In genomic region chr1:44034976-44035716, GRCh38 we compare ENCODE assay signal across 15 cellular contexts. TPM values are rescaled to one million over a fixed set of nuclear protein-coding genes. Genes with fewer than 3 reads are reported as not detected.
DNase-seq lines count a peak whose midpoint lies in the region; ATAC-seq and TF ChIP-seq lines count a peak whose summit lies in the region.
"Had no signal": no experiment of that assay in that cellular context is flagged by ENCODE, and none has a peak within 500 bp of the region (broad histone marks: within the 10 kb centered on the region; RNA-seq: fewer than 3 reads in every experiment).

No MANE protein-coding gene starts in this region.

- H2BK15ac ChIP-seq in neuronal stem cell (ENCODE audit: low read length), result no peak overlapping the region

- H3K4ac ChIP-seq in neuronal stem cell (ENCODE audit: low read length), result no peak overlapping the region

- H3K9me3 ChIP-seq in SK-N-SH, result no peaks in the 10 kb centered on the region
- peaks cover 0 to 1% of the 10 kb centered on the region in 2 donors for H3K9me3 ChIP-seq in neuronal stem cell (replicated peaks in 1 of 2; ENCODE audit: control insufficient read depth in 2 of 2, insufficient read depth in 1 of 2, low read depth in 1 of 2, low read length in 2 of 2)
- H3K9me3 ChIP-seq in upper lobe of right lung, result no peaks in the 10 kb centered on the region
- H3K9me3 ChIP-seq: BLaER1 had no signal

- no peak for TF ChIP-seq RAD21 in SK-N-SH (IDR thresholded peaks at IDR 0.05; ENCODE audit: low read length)

- CTCF ChIA-PET in SK-N-SH (lab: Yijun Ruan, JAX), result interaction anchor here (1.0 to 25.6 kb wide), 13 partner anchors 10 to 506 kb away, joined by 3 to 598 read pairs (median 9); partner anchors contain the start of genes ATP6V0B, CCDC24 and IPO13

- H3K23ac ChIP-seq in neuronal stem cell (ENCODE audit: low read depth, low read length, poor library complexity), result peak overlapping the region; percentile 38

- no peaks in the 10 kb centered on the region for H3K27me3 ChIP-seq in SK-N-SH (ENCODE audit: insufficient read depth)
- H3K27me3 ChIP-seq in dorsolateral prefrontal cortex, result no peaks in the 10 kb centered on the region
- H3K27me3 ChIP-seq in neuronal stem cell (ENCODE audit: control insufficient read depth in 3 of 3, insufficient read depth in 3 of 3, low read depth in 1 of 3, low read length in 3 of 3), result peaks cover 0 to 25% (median 0%) of the 10 kb centered on the region in 3 experiments
- H3K27me3 ChIP-seq in upper lobe of right lung, result no peaks in the 10 kb centered on the region

- H3K27ac ChIP-seq in SK-N-SH (ENCODE audit: low read depth in 2 of 2, low read length in 1 of 2), result 0 out of 4 replicates have a peak overlapping the region, but pooled peaks of 1 of the 2 experiments have one; percentile 23
- H3K27ac ChIP-seq in dorsolateral prefrontal cortex, result peak overlapping the region in 56 of 59 donors; percentile 33 to 97 (median 79)
- H3K27ac ChIP-seq in neuronal stem cell (replicated peaks; ENCODE audit: low read length), result no peak overlapping the region
- peak overlapping the region; percentile 58 for H3K27ac ChIP-seq in upper lobe of right lung
- H3K27ac ChIP-seq: 22Rv1, BLaER1 had no signal

- TF ChIP-seq CTCF in SK-N-SH (IDR thresholded peaks at IDR 0.05) (no peak), dorsolateral prefrontal cortex (IDR thresholded peaks at IDR 0.05 in 54 of 56, conservative IDR thresholded peaks at IDR 0.05 in 2 of 56; ENCODE audit: low read depth in 1 of 56, partially characterized antibody in 56 of 56) (no peak), upper lobe of right lung (IDR thresholded peaks at IDR 0.05) (no peak)

- no peaks in the 10 kb centered on the region for H3K79me2 ChIP-seq in SK-N-SH (ENCODE audit: insufficient read depth)

- peaks cover 19% of the 10 kb centered on the region for H3F3A ChIP-seq in SK-N-SH (replicated peaks; ENCODE audit: insufficient read depth)

- no peak overlapping the region for H2BK5ac ChIP-seq in neuronal stem cell (ENCODE audit: low read length)

- peaks cover 16 to 40% of the 10 kb centered on the region in 2 experiments; a peak in 3 of 4 replicates for H3K4me1 ChIP-seq in SK-N-SH (ENCODE audit: control insufficient read depth in 1 of 2, insufficient read depth in 2 of 2, low read depth in 1 of 2, low read length in 1 of 2)
- H3K4me1 ChIP-seq in neuronal stem cell (ENCODE audit: control insufficient read depth in 2 of 2, insufficient read depth in 1 of 2, low read depth in 1 of 2, low read length in 2 of 2), result peaks cover 13 to 15% of the 10 kb centered on the region in 2 donors
- peaks cover 20% of the 10 kb centered on the region for H3K4me1 ChIP-seq in upper lobe of right lung

- intact Hi-C loops in dorsolateral prefrontal cortex (cut with DNase I), result loop anchor here (1.0 to 10.0 kb wide), 8 partner anchors 30 to 810 kb away; partner anchors contain the start of genes IPO13 (in 2 of the 2) and HYI (in 1 of the 2)
- intact Hi-C loops in upper lobe of right lung (cut with DNase I), result loop anchor here (5.0 kb wide), 1 partner anchor 33 kb away; no protein-coding TSS in a partner anchor

- H4K20me1 ChIP-seq in SK-N-SH (ENCODE audit: insufficient read depth), result no peaks in the 10 kb centered on the region
- H4K20me1 ChIP-seq: BLaER1 had no signal

- H3K79me1 ChIP-seq in neuronal stem cell (ENCODE audit: low read depth, low read length), result peaks cover 2% of the 10 kb centered on the region

- H3K9ac ChIP-seq in SK-N-SH (no peak overlapping the region), neuronal stem cell (ENCODE audit: low read depth, low read length, poor library complexity) (no peak overlapping the region)
- H3K9ac ChIP-seq: BLaER1 had no signal

- no peak overlapping the region for H3K4me3 ChIP-seq in SK-N-SH (ENCODE audit: low read depth in 2 of 2, low read length in 1 of 2)
- H3K4me3 ChIP-seq in dorsolateral prefrontal cortex, result no peak overlapping the region
- H3K4me3 ChIP-seq in neuronal stem cell (ENCODE audit: low read length in 2 of 2), result no peak overlapping the region
- H3K4me3 ChIP-seq in upper lobe of right lung, result no peak overlapping the region
- H3K4me3 ChIP-seq: BLaER1 had no signal

- no peak for TF ChIP-seq EP300 in SK-N-SH (IDR thresholded peaks at IDR 0.05; ENCODE audit: borderline replicate concordance in 1 of 2, low read depth in 1 of 2, low read length in 1 of 2)

- ATAC-seq in SK-N-SH treated with all-trans-retinoic acid at 6 μM for 48 hours (no peak), upper lobe of right lung (no peak), HG02588 (IDR thresholded peaks at IDR 0.05; ENCODE audit: unreplicated experiment) (no peak), GM18870 (IDR thresholded peaks at IDR 0.05; ENCODE audit: unreplicated experiment) (no peak)

- no peaks in the 10 kb centered on the region for H3K9me2 ChIP-seq in SK-N-SH

- H3K4me2 ChIP-seq in SK-N-SH, result no peak overlapping the region
- no peak overlapping the region for H3K4me2 ChIP-seq in neuronal stem cell (ENCODE audit: insufficient read depth, low read length, poor library complexity, severe bottlenecking)
- H3K4me2 ChIP-seq: BLaER1 had no signal

- H3K36me3 ChIP-seq in SK-N-SH (replicated peaks in 1 of 2; ENCODE audit: control insufficient read depth in 1 of 2, insufficient read depth in 2 of 2, low read length in 1 of 2) (no peaks in the 10 kb centered on the region), neuronal stem cell (replicated peaks in 1 of 2; ENCODE audit: control insufficient read depth in 2 of 2, insufficient read depth in 2 of 2, low read length in 2 of 2) (no peaks in the 10 kb centered on the region), upper lobe of right lung (no peaks in the 10 kb centered on the region)
- H3K36me3 ChIP-seq: BLaER1 had no signal

- no peak overlapping the region for H2AFZ ChIP-seq in SK-N-SH (ENCODE audit: low read depth)
- H2AFZ ChIP-seq in neuronal stem cell (ENCODE audit: low read length), result peak overlapping the region; percentile 38

- H3K18ac ChIP-seq in neuronal stem cell (ENCODE audit: low read length), result no peak overlapping the region

- DNase-seq in SK-N-SH (peak; percentile 7), dorsolateral prefrontal cortex (peak in 2 of 10 donors; percentile 27 to 29), neuronal stem cell (ENCODE audit: low spot score) (no peak), upper lobe of right lung (no peak), DMS79 treated with DMSO at 0.1 percent for 48 hours (lab: John Stamatoyannopoulos, UW) (no peak)
- DNase-seq: GF-D8; naive B cell; NCI-H1930; stimulated activated naive CD8-positive, alpha-beta T cell treated with anti-CD3 and anti-CD28 coated beads, Interleukin-15, amount 100 ng/mL, for 72 hours; T-helper 1 cell had no signal

- peak overlapping the region; percentile 34 for H2AK5ac ChIP-seq in neuronal stem cell (ENCODE audit: low read depth, low read length)

- H2BK12ac ChIP-seq in neuronal stem cell (ENCODE audit: low read length), result no peak overlapping the region

- H3K14ac ChIP-seq in neuronal stem cell (ENCODE audit: low read length), result no peak overlapping the region

- WGBS in SK-N-SH (ENCODE audit: low lambda C conversion rate), result 66% methylated on average over 4 of the region's 11 CpGs
- WGBS in neuronal stem cell (ENCODE audit: extremely low coverage in 2 of 2, insufficient read length in 2 of 2, insufficient replicate concordance in 1 of 2), 2 donors, result no CpG with 5 or more reads among the region's 11 CpGs

- POLR2A ChIA-PET in SK-N-SH (lab: Yijun Ruan, JAX), result no interaction called here

- H4K91ac ChIP-seq in neuronal stem cell (ENCODE audit: low read depth, low read length, poor library complexity), result no peak overlapping the region

- H2BK120ac ChIP-seq in neuronal stem cell (ENCODE audit: low read depth, low read length), result no peak overlapping the region

- H4K8ac ChIP-seq in neuronal stem cell (ENCODE audit: low read depth, low read length), result no peak overlapping the region

TF ChIP-seq in SK-N-SH treated with all-trans-retinoic acid at 6 μM for 48 hours, 23 proteins besides CTCF, POLR2A, EP300 and RAD21 (continues in another document):
- no peak for TF ChIP-seq PPARA (CRISPR knock-in tag; IDR thresholded peaks at IDR 0.05; ENCODE audit: borderline replicate concordance)
- TF ChIP-seq POU6F1 (CRISPR knock-in tag; IDR thresholded peaks at IDR 0.05; ENCODE audit: borderline replicate concordance, low read depth), result no peak
- TF ChIP-seq ESRRG (CRISPR knock-in tag; IDR thresholded peaks at IDR 0.05), result no peak

RNA-seq across cellular contexts. Expression of gene SLC6A9, which starts 3.9 kb away (rescaled TPM):
- 3.6 and 3.9 TPM in 2 replicates for polyA plus RNA-seq in SK-N-SH (2012; rRNA removed)
- polyA plus RNA-seq in SK-N-SH (2012; cell fraction: cytosol; rRNA removed), result 1.3 and 2.5 TPM in 2 replicates
- polyA plus RNA-seq in SK-N-SH (2012; cell fraction: nucleus; rRNA removed), result 10.7 and 12.4 TPM in 2 replicates
- 10 to 100 TPM; 10.7 to 88.7 (median 26.9) TPM for total RNA-seq in dorsolateral prefrontal cortex
- polyA plus RNA-seq in neuronal stem cell (2013, experiment 1 of 2), result 10.8 TPM
- polyA plus RNA-seq in neuronal stem cell (2013, experiment 2 of 2), result 10.8 TPM
- 19.2 TPM for total RNA-seq in upper lobe of right lung

RNA-seq across cellular contexts. Expression of gene CCDC24, which starts 43.7 kb away (rescaled TPM):
- 7.5 and 11.8 TPM in 2 replicates for polyA plus RNA-seq in SK-N-SH (2012; rRNA removed)
- polyA plus RNA-seq in SK-N-SH (2012; cell fraction: cytosol; rRNA removed), result 2.8 and 4.8 TPM in 2 replicates
- polyA plus RNA-seq in SK-N-SH (2012; cell fraction: nucleus; rRNA removed), result 34.1 and 39.2 TPM in 2 replicates
- total RNA-seq in dorsolateral prefrontal cortex (10 to 100 TPM in 119 of 120 experiments, 1 to 10 TPM in 1; 9.0 to 34.0 (median 18.6) TPM), upper lobe of right lung (5.3 TPM)
- polyA plus RNA-seq in neuronal stem cell (2013, experiment 1 of 2), result 5.3 TPM
- polyA plus RNA-seq in neuronal stem cell (2013, experiment 2 of 2), result 5.5 TPM

RNA-seq across cellular contexts. Expression of gene B4GALT2, which starts 56.1 kb away (rescaled TPM):
- polyA plus RNA-seq in SK-N-SH (2012; rRNA removed), result 43.0 and 48.0 TPM in 2 replicates
- polyA plus RNA-seq in SK-N-SH (2012; cell fraction: cytosol; rRNA removed), result 26.0 and 40.2 TPM in 2 replicates
- polyA plus RNA-seq in SK-N-SH (2012; cell fraction: nucleus; rRNA removed), result 34.8 and 35.0 TPM in 2 replicates
- total RNA-seq in dorsolateral prefrontal cortex (10 to 100 TPM; 33.5 to 97.8 (median 48.8) TPM), upper lobe of right lung (23.8 TPM)
- polyA plus RNA-seq in neuronal stem cell (2013, experiment 1 of 2), result 64.3 TPM
- polyA plus RNA-seq in neuronal stem cell (2013, experiment 2 of 2), result 60.7 TPM
